In the genomic region with DNA sequence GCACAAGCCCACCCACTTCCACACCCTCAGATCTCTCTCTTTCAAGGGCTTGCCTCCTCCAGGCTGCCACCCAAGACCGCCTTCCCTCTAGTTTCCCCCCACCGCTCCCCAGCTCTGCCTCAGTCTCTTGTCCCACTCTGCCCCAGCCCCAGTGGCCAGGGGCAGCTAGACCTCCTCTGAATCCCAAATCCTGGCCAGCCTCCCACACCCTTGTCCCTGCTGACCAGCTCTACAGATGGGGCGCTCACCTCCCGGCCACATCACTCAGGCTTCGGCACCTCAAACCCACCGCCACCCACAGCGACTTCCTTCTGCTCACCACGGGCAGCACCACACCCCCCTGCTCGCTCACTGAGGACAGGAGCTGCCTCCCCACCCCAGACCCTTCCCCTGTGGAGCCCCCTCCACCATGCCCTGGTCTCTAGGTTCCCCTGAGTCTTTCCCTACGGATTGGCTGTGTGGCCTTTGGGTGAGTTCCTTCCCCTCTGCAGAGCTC, we compare ENCODE assay signal across 17 cellular contexts.
DNase-seq lines count a peak whose midpoint lies in the region; ATAC-seq and TF ChIP-seq lines count a peak whose summit lies in the region.
"Had no signal": no experiment of that assay in that cellular context is flagged by ENCODE, and none has a peak within 500 bp of the region (broad histone marks: within the 10 kb centered on the region; RNA-seq: fewer than 3 reads in every experiment).

No MANE protein-coding gene starts in this region.

- H3K27me3 Mint-ChIP-seq in effector memory CD8-positive, alpha-beta T cell: no peaks in the 10 kb centered on the region

- H3K27ac ChIP-seq in HL-60 (replicated peaks) (peak overlapping the region; percentile 100), neutrophil (peak overlapping the region; percentile 99)
- H3K27ac ChIP-seq: parathyroid adenoma, SJSA1 had no signal

- peak; percentile 46 for DNase-seq in CD1c-positive myeloid dendritic cell (ENCODE audit: extremely low spot score)
- DNase-seq in HL-60 (ENCODE audit: low read depth in 1 of 2, low spot score in 1 of 2): peak in 1 of 2 experiments; percentile 66
- DNase-seq in effector memory CD8-positive, alpha-beta T cell: no peak
- DNase-seq in head of caudate nucleus: no peak
- no peak for DNase-seq in NCI-H146 treated with DMSO at 0.1 percent for 48 hours (lab: John Stamatoyannopoulos, UW; ENCODE audit: unreplicated experiment)
- DNase-seq in GM03348 (ENCODE audit: low spot score): no peak
- DNase-seq: activated CD4-positive, alpha-beta T cell treated with anti-CD3 and anti-CD28 coated beads for 48 hours; NCI-H187 treated with DMSO at 0.1 percent for 48 hours; NCI-H524 treated with DMSO at 0.1 percent for 48 hours; T1000 had no signal

- H3K9me3 ChIP-seq in neutrophil: no peaks in the 10 kb centered on the region
- H3K9me3 ChIP-seq: SJSA1 had no signal

- H3K9me3 Mint-ChIP-seq in effector memory CD8-positive, alpha-beta T cell: no peaks in the 10 kb centered on the region
- H3K9me3 Mint-ChIP-seq: activated T-helper 2 cell treated with anti-CD3 and anti-CD28 coated beads, Interferon-gamma antibody, Interleukin-2, Interleukin-4, amounts not matched to agents 10 μg/mL and 5 μg/mL and 100 μg/mL, durations not matched to agents 14 hours and 24 hours and 36 hours had no signal

- peak overlapping the region; percentile 30 for H3K4me3 ChIP-seq in HL-60 (replicated peaks; ENCODE audit: insufficient read depth, low read length)
- H3K4me3 ChIP-seq in neutrophil (ENCODE audit: low read depth in 1 of 2, low read length in 1 of 2): peak overlapping the region; percentile 78 to 92
- H3K4me3 ChIP-seq: coronary artery, SJSA1, smooth muscle cell had no signal

- H3K27ac Mint-ChIP-seq in effector memory CD8-positive, alpha-beta T cell: peak overlapping the region in 1 of 2 donors; percentile 75
- H3K27ac Mint-ChIP-seq: activated T-helper 2 cell treated with anti-CD3 and anti-CD28 coated beads, Interferon-gamma antibody, Interleukin-2, Interleukin-4, amounts not matched to agents 10 μg/mL and 5 μg/mL and 100 μg/mL, durations not matched to agents 14 hours and 24 hours and 36 hours had no signal

- intact Hi-C loops in head of caudate nucleus (cut with DNase I): no loop called here

- H3K4me1 Mint-ChIP-seq in effector memory CD8-positive, alpha-beta T cell (ENCODE audit: low read depth in 2 of 2): peaks cover 29 to 51% of the 10 kb centered on the region in 2 donors

- H3K36me3 ChIP-seq in neutrophil: no peaks in the 10 kb centered on the region
- H3K36me3 ChIP-seq: SJSA1 had no signal

- TF ChIP-seq CTCF in HL-60 (IDR thresholded peaks at IDR 0.05; ENCODE audit: insufficient read depth, low read length) (no peak), neutrophil (IDR thresholded peaks at IDR 0.05) (no peak)

- peak overlapping the region; percentile 64 to 75 for H3K4me3 Mint-ChIP-seq in effector memory CD8-positive, alpha-beta T cell

- peak; percentile 64 for ATAC-seq in effector memory CD8-positive, alpha-beta T cell (replicated peaks)
- ATAC-seq in HG02798 (IDR thresholded peaks at IDR 0.05; ENCODE audit: poor library complexity, unreplicated experiment): no peak

- peaks cover 90 to 93% of the 10 kb centered on the region in 2 experiments for H3K4me1 ChIP-seq in neutrophil (ENCODE audit: control insufficient read depth in 1 of 2, insufficient read depth in 1 of 2, low read depth in 1 of 2, low read length in 1 of 2)
- H3K4me1 ChIP-seq: parathyroid adenoma had no signal

- peaks cover 5% of the 10 kb centered on the region for H3K36me3 Mint-ChIP-seq in effector memory CD8-positive, alpha-beta T cell (ENCODE audit: insufficient read depth)

- no peaks in the 10 kb centered on the region for H3K27me3 ChIP-seq in HL-60 (ENCODE audit: insufficient read depth, poor library complexity, severe bottlenecking)
- no peaks in the 10 kb centered on the region for H3K27me3 ChIP-seq in neutrophil
- H3K27me3 ChIP-seq: SJSA1 had no signal
